8 cellular contexts compared by ENCODE assay signal in genomic region chr6:69791065-69791471, GRCh38. TPM values are rescaled to one million over a fixed set of nuclear protein-coding genes. Genes with fewer than 3 reads are reported as not detected.
A peak's percentile ranks its signal among the peaks of the same experiment; 100 is the strongest.
DNase-seq lines count a peak whose midpoint lies in the region; ATAC-seq and TF ChIP-seq lines count a peak whose summit lies in the region.

No MANE protein-coding gene starts in this region.

- peak; percentile 9 for DNase-seq in NCI-H345 (lab: John Stamatoyannopoulos, UW)
- DNase-seq in NCI-H345 treated with DMSO at 0.1 percent for 48 hours (lab: John Stamatoyannopoulos, UW; ENCODE audit: unreplicated experiment), result no peak
- DNase-seq in thoracic aorta (ENCODE audit: low spot score), result no peak
- DNase-seq in aorta, result no peak
- DNase-seq in T1000 (lab: John Stamatoyannopoulos, UW), result no peak
- DNase-seq in hippocampal formation (lab: John Stamatoyannopoulos, UW), result no peak

- TF ChIP-seq CTCF in gastroesophageal sphincter (IDR thresholded peaks at IDR 0.05) (no peak), thoracic aorta (IDR thresholded peaks at IDR 0.05) (no peak)

- H3K4me3 ChIP-seq in gastroesophageal sphincter (no peak overlapping the region), thoracic aorta (no peak overlapping the region), aorta (ENCODE audit: low read length in 2 of 2) (no peak overlapping the region)

- TF ChIP-seq POLR2A in gastroesophageal sphincter (IDR thresholded peaks at IDR 0.05), result no peak

- peak overlapping the region; percentile 67 to 81 (median 77) for H3K27ac ChIP-seq in gastroesophageal sphincter
- H3K27ac ChIP-seq in thoracic aorta, result peak overlapping the region; percentile 38 to 73
- H3K27ac ChIP-seq in aorta (ENCODE audit: low read depth in 1 of 2, low read length in 2 of 2), result peak overlapping the region in 1 of 2 donors; percentile 36

- no peaks in the 10 kb centered on the region for H3K27me3 ChIP-seq in gastroesophageal sphincter
- no peaks in the 10 kb centered on the region for H3K27me3 ChIP-seq in thoracic aorta (replicated peaks; ENCODE audit: insufficient read depth)
- H3K27me3 ChIP-seq in aorta (ENCODE audit: control insufficient read depth in 1 of 2, insufficient read depth in 2 of 2, low read length in 1 of 2), result no peaks in the 10 kb centered on the region

- 34 to 72% methylated on average over 2 of the region's 2 CpGs for WGBS in gastroesophageal sphincter (ENCODE audit: low coverage in 1 of 2), 2 donors
- 17% methylated on average over 2 of the region's 2 CpGs for WGBS in aorta, 2 donors

- H3K9me3 ChIP-seq in gastroesophageal sphincter (no peaks in the 10 kb centered on the region), thoracic aorta (no peaks in the 10 kb centered on the region), aorta (ENCODE audit: control insufficient read depth, low read length) (no peaks in the 10 kb centered on the region)

- peak; percentile 25 for ATAC-seq in HG03469 (IDR thresholded peaks at IDR 0.05; ENCODE audit: unreplicated experiment)
- ATAC-seq in gastroesophageal sphincter, result peak; percentile 68
- no peak for ATAC-seq in thoracic aorta (ENCODE audit: insufficient number of reproducible peaks, low FRiP score, low read depth)
- ATAC-seq in aorta (ENCODE audit: low FRiP score), result no peak

- H3K36me3 ChIP-seq in gastroesophageal sphincter, result peaks cover 0 to 14% of the 10 kb centered on the region in 2 donors
- H3K36me3 ChIP-seq in thoracic aorta, result no peaks in the 10 kb centered on the region
- no peaks in the 10 kb centered on the region for H3K36me3 ChIP-seq in aorta (ENCODE audit: control insufficient read depth in 1 of 2, insufficient read depth in 2 of 2, low read length in 1 of 2)

- intact Hi-C loops in aorta (cut with DNase I), result no loop called here

- H3K4me1 ChIP-seq in gastroesophageal sphincter, result peaks cover 9 to 69% (median 24%) of the 10 kb centered on the region in 3 donors
- peaks cover 21 to 29% of the 10 kb centered on the region in 2 donors for H3K4me1 ChIP-seq in thoracic aorta (ENCODE audit: control insufficient read depth in 1 of 2, low read depth in 2 of 2)
- peaks cover 0 to 7% of the 10 kb centered on the region in 2 donors for H3K4me1 ChIP-seq in aorta (ENCODE audit: control insufficient read depth in 1 of 2, insufficient read depth in 2 of 2, low read length in 2 of 2)

- no peak for TF ChIP-seq EP300 in gastroesophageal sphincter (IDR thresholded peaks at IDR 0.05)

RNA-seq across cellular contexts. Expression of gene LMBRD1, which starts 5.7 kb away (rescaled TPM):
- 10 to 100 TPM; 45.4 to 78.0 (median 60.7) TPM for total RNA-seq in gastroesophageal sphincter
- total RNA-seq in thoracic aorta, result 10 to 100 TPM; 44.0 to 49.8 TPM
- 10 to 100 TPM; 46.3 to 53.1 TPM for total RNA-seq in aorta
- 10 to 100 TPM; 37.1 to 41.5 TPM for polyA plus RNA-seq in aorta

Comparison
In these comparisons a context has a peak if more than half of its experiments do, and no peak if none do; other contexts are left out.
1. ATAC-seq: peak in HG03469 (single experiment) and gastroesophageal sphincter (single experiment); none in thoracic aorta (single experiment) and aorta (single experiment).